21 cellular contexts compared by ENCODE assay signal in genomic region chr2:39676342-39676741, GRCh38. TPM values are rescaled to one million over a fixed set of nuclear protein-coding genes. Genes with fewer than 3 reads are reported as not detected.
DNase-seq lines count a peak whose midpoint lies in the region; ATAC-seq, FAIRE-seq and TF ChIP-seq lines count a peak whose summit lies in the region.
"Had no signal": no experiment of that assay in that cellular context is flagged by ENCODE, and none has a peak within 500 bp of the region (broad histone marks: within the 10 kb centered on the region; RNA-seq: fewer than 3 reads in every experiment).

No MANE protein-coding gene starts in this region.

- no peaks in the 10 kb centered on the region for H3K4me1 ChIP-seq in A549
- no peaks in the 10 kb centered on the region for H3K4me1 ChIP-seq in testis
- H3K4me1 ChIP-seq: BLaER1 treated with 17β-estradiol and CSF1 and Interleukin-3, amounts not matched to agents 10 nM and 100 nM; Caco-2 had no signal

- H3K4me3 ChIP-seq in A549: no peak overlapping the region
- H3K4me3 ChIP-seq in testis: peak overlapping the region; percentile 22 to 30
- H3K4me3 ChIP-seq: BLaER1 treated with 17β-estradiol and CSF1 and Interleukin-3, amounts not matched to agents 10 nM and 100 nM had no signal

- TF ChIP-seq CTCF in A549 (IDR thresholded peaks at IDR 0.05) (no peak), testis (IDR thresholded peaks at IDR 0.05) (no peak)

- POLR2A ChIA-PET in A549 (lab: Yijun Ruan, JAX): no interaction called here

- no peak for TF ChIP-seq POLR2A in A549 (IDR thresholded peaks at IDR 0.05; ENCODE audit: low read length)
- TF ChIP-seq POLR2A in testis (IDR thresholded peaks at IDR 0.05): no peak
- no peak for TF ChIP-seq POLR2A in GM18505 (IDR thresholded peaks at IDR 0.05; ENCODE audit: borderline replicate concordance, extremely low read depth, insufficient read depth, insufficient read length)

- WGBS in A549 (ENCODE audit: missing lambda C conversion rate): 64% methylated on average over 7 of the region's 7 CpGs
- 71 to 78% methylated on average over 7 of the region's 7 CpGs for WGBS in testis, 2 donors

- ATAC-seq in A549 (no peak), GM18505 (IDR thresholded peaks at IDR 0.05; ENCODE audit: unreplicated experiment) (no peak)
- ATAC-seq: CD8-positive, alpha-beta T cell had no signal

- H3K27me3 ChIP-seq in testis: no peaks in the 10 kb centered on the region
- H3K27me3 ChIP-seq: BLaER1 treated with 17β-estradiol and CSF1 and Interleukin-3, amounts not matched to agents 10 nM and 100 nM had no signal

- no peak for DNase-seq in A549 (ENCODE audit: low read depth in 1 of 2, low spot score in 1 of 2)
- DNase-seq in G401 (ENCODE audit: low spot score): peak; percentile 52
- DNase-seq in testis: peak; percentile 60
- DNase-seq in DMS53 (lab: John Stamatoyannopoulos, UW): no peak
- DNase-seq: 8988T; AML-193; Caco-2; Calu3; CD4-positive, alpha-beta T cell; CD8-positive, alpha-beta T cell; DMS79; DND-41; EL; GF-D8 had no signal

- no peaks in the 10 kb centered on the region for H3K36me3 ChIP-seq in testis (ENCODE audit: low read depth, missing control alignments)
- H3K36me3 ChIP-seq: BLaER1 treated with 17β-estradiol and CSF1 and Interleukin-3, amounts not matched to agents 10 nM and 100 nM had no signal

- H3K27ac ChIP-seq in A549 (no peak overlapping the region), testis (no peak overlapping the region)
- H3K27ac ChIP-seq: BLaER1 treated with 17β-estradiol and CSF1 and Interleukin-3, amounts not matched to agents 10 nM and 100 nM; C4-2B had no signal

- no peak for FAIRE-seq in A549 (lab: Jason Lieb, UNC)
- FAIRE-seq: A204.1, D721Med, GM12891, GM18507 had no signal

- in situ Hi-C loops in G401 (cut with HindIII; ENCODE audit: low sequenced_read_pairs): no loop called here

- intact Hi-C loops in testis (cut with DNase I; ENCODE audit: low total_unique reads): no loop called here

- no peak for TF ChIP-seq RAD21 in A549 (conservative IDR thresholded peaks at IDR 0.05 in 1 of 2, IDR thresholded peaks at IDR 0.05 in 1 of 2)

- CTCF ChIA-PET in A549 (lab: Yijun Ruan, JAX): interaction anchor here (1.0 kb wide), 1 partner anchor 21 kb away, joined by 3 read pairs; no protein-coding TSS in a partner anchor

- H3K9me3 ChIP-seq in A549: peaks cover 7% of the 10 kb centered on the region; the same call in 2 of the 3 replicates
- H3K9me3 ChIP-seq in testis: no peaks in the 10 kb centered on the region

- no peak overlapping the region for H3K4me2 ChIP-seq in A549
- H3K4me2 ChIP-seq: BLaER1 treated with 17β-estradiol and CSF1 and Interleukin-3, amounts not matched to agents 10 nM and 100 nM had no signal

- no peak for TF ChIP-seq EP300 in A549 (IDR thresholded peaks at IDR 0.05)

TF ChIP-seq in A549, 52 proteins besides CTCF, POLR2A, EP300 and RAD21:
- TF ChIP-seq MAZ (IDR thresholded peaks at IDR 0.05; ENCODE audit: borderline replicate concordance, low read depth, low read length): no peak
- TF ChIP-seq USF2 (IDR thresholded peaks at IDR 0.05): 0 out of 2 replicates have a peak, but pooled peaks have one; percentile 28

RNA-seq across cellular contexts. Expression of gene TMEM178A, which starts 10.6 kb away (rescaled TPM):
- polyA plus RNA-seq in A549 (2011; rRNA removed) (0.74 and 0.87 TPM in 2 replicates), A549 (2017; fragmentation: RNase III; extraction: RNeasy Plus Mini Kit Qiagen cat#74134 plus additional on column Dnase treatment) (0.13 to 0.15 TPM in 2 of 3 replicates, not detected in the other), testis (ENCODE audit: insufficient read depth, low read depth, low replicate concordance) (1.9 TPM)
- polyA plus RNA-seq in A549 (2012; cell fraction: cytosol; rRNA removed): 0.03 TPM in 2 replicates
- 0.68 and 0.75 TPM in 2 replicates for polyA plus RNA-seq in A549 (2012; cell fraction: nucleus; rRNA removed)
- polyA minus RNA-seq in A549 (2011; rRNA and poly(A)+ RNA removed): 0.99 TPM in 1 of 2 replicates, not detected in the other
- total RNA-seq in G401 (2014; rRNA removed; shearing (Covaris generic)): 98.4 and 118 TPM in 2 replicates
- total RNA-seq in testis: 1 to 10 TPM; 3.4 to 5.7 TPM

Comparison
In these comparisons a context has a peak if more than half of its experiments do, and no peak if none do; other contexts are left out.
1. DNase-seq: peak in G401 (single experiment) and testis (single experiment); none in A549 (0 of 2) and DMS53 (single experiment).
2. RNA of gene TMEM178A, which starts 10.6 kb away (total RNA-seq): 98.4 to 118 TPM in G401; 3.4 to 5.7 TPM in testis; every median in the first group is over 10 times any median in the second.